In the genomic region with DNA sequence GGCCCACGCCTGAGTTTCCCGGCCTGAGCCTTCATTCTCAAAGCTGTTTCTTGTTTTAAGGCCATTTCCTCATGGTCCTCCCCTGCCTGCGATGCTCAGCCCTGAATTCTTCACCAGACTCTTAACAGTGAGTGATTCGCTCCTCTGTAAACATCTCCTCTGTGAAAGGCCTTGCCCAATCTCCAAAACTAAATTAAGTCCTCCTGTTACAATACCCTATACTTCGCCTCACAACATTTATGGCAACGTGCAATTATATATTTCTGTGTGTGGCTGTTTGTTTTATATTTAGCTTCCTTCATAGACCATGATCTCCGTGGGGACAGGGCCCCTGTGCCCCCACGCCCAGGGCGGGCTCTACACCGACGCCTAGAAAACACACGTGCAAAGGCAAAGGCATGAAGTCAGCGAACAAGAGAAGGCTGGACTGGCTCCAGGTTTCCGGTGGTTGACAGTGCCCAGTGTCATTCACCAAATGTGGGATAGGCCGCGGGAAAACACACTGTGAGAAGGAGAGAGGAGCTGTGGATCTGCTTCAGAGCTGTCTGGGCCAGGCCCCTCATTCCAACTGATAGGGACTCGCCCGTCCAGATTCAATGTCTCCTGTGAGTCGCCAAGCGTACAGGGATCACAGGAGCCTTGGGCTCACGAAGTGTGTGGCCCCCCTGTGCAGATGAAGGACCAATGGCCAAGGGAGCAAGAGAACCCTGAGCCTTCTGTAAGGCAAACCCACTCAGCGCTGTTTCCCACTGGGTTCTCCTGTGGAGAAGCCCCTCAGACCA, we compare ENCODE assay signal across 21 cellular contexts.
DNase-seq lines count a peak whose midpoint lies in the region; ATAC-seq and TF ChIP-seq lines count a peak whose summit lies in the region.
"Had no signal": no experiment of that assay in that cellular context is flagged by ENCODE, and none has a peak within 500 bp of the region (broad histone marks: within the 10 kb centered on the region; RNA-seq: fewer than 3 reads in every experiment).

No MANE protein-coding gene starts in this region.

- H3K4me3 ChIP-seq in Peyer's patch (no peak overlapping the region), thymus (ENCODE audit: low read length) (no peak overlapping the region), coronary artery (no peak overlapping the region)
- H3K4me3 ChIP-seq: A549, prostate gland, SK-N-MC, tibial artery had no signal

- peaks cover 47% of the 10 kb centered on the region for H3K27me3 Mint-ChIP-seq in activated CD8-positive, alpha-beta memory T cell treated with anti-CD3 and anti-CD28 coated beads, Interleukin-2, amount 10 ng/mL, durations not matched to agents 7 days and 5 days
- no peaks in the 10 kb centered on the region for H3K27me3 Mint-ChIP-seq in endothelial cell (ENCODE audit: unreplicated experiment)
- peaks cover 45% of the 10 kb centered on the region for H3K27me3 Mint-ChIP-seq in activated T-cell treated with anti-CD3 and anti-CD28 coated beads, Interleukin-2, amount 50 U/mL, for 24 hours

- H3K36me3 ChIP-seq in Peyer's patch (no peaks in the 10 kb centered on the region), thymus (ENCODE audit: control insufficient read depth, insufficient read depth) (no peaks in the 10 kb centered on the region)
- H3K36me3 ChIP-seq: prostate gland, tibial artery had no signal

- no peaks in the 10 kb centered on the region for H3K27me3 ChIP-seq in Peyer's patch
- H3K27me3 ChIP-seq in thymus (ENCODE audit: control insufficient read depth, insufficient read depth), result peaks cover 15% of the 10 kb centered on the region

- no peak for ATAC-seq in activated CD8-positive, alpha-beta memory T cell treated with anti-CD3 and anti-CD28 coated beads, Interleukin-2, amount 10 ng/mL, durations not matched to agents 7 days and 5 days
- no peak for ATAC-seq in left lobe of liver
- ATAC-seq: A549; activated CD8-positive, alpha-beta T cell treated with anti-CD3 and anti-CD28 coated beads, Interleukin-2, amount 10 ng/mL, durations not matched to agents 7 days and 5 days had no signal

- H3K4me1 ChIP-seq in Peyer's patch (no peaks in the 10 kb centered on the region), thymus (ENCODE audit: control insufficient read depth, insufficient read depth, low read length) (no peaks in the 10 kb centered on the region)
- H3K4me1 ChIP-seq: A549, prostate gland had no signal

- peaks cover 24% of the 10 kb centered on the region for H3K4me1 Mint-ChIP-seq in activated CD8-positive, alpha-beta memory T cell treated with anti-CD3 and anti-CD28 coated beads, Interleukin-2, amount 10 ng/mL, durations not matched to agents 7 days and 5 days
- H3K4me1 Mint-ChIP-seq in endothelial cell (ENCODE audit: unreplicated experiment), result peaks cover 2% of the 10 kb centered on the region
- H3K4me1 Mint-ChIP-seq in activated T-cell treated with anti-CD3 and anti-CD28 coated beads, Interleukin-2, amount 50 U/mL, for 24 hours (ENCODE audit: low read depth), result no peaks in the 10 kb centered on the region

- 89% methylated on average over 22 of the region's 22 CpGs for WGBS in thymus

- H3K4me3 Mint-ChIP-seq in activated CD8-positive, alpha-beta memory T cell treated with anti-CD3 and anti-CD28 coated beads, Interleukin-2, amount 10 ng/mL, durations not matched to agents 7 days and 5 days, result no peak overlapping the region
- no peak overlapping the region for H3K4me3 Mint-ChIP-seq in endothelial cell (ENCODE audit: unreplicated experiment)
- H3K4me3 Mint-ChIP-seq in activated T-cell treated with anti-CD3 and anti-CD28 coated beads, Interleukin-2, amount 50 U/mL, for 24 hours, result no peak overlapping the region
- H3K4me3 Mint-ChIP-seq: activated CD8-positive, alpha-beta T cell treated with anti-CD3 and anti-CD28 coated beads, Interleukin-2, amount 10 ng/mL, durations not matched to agents 7 days and 5 days; CD4-positive, alpha-beta T cell; natural killer cell treated with Interleukin-12 subunit alpha and Interleukin-12 subunit beta and Interleukin-15 and Interleukin-18, amount 100 ng/mL, for 72 hours had no signal

- no peak overlapping the region for H3K27ac Mint-ChIP-seq in activated CD8-positive, alpha-beta memory T cell treated with anti-CD3 and anti-CD28 coated beads, Interleukin-2, amount 10 ng/mL, durations not matched to agents 7 days and 5 days
- H3K27ac Mint-ChIP-seq in endothelial cell (ENCODE audit: unreplicated experiment), result no peak overlapping the region
- no peak overlapping the region for H3K27ac Mint-ChIP-seq in activated T-cell treated with anti-CD3 and anti-CD28 coated beads, Interleukin-2, amount 50 U/mL, for 24 hours
- H3K27ac Mint-ChIP-seq: activated CD8-positive, alpha-beta T cell treated with anti-CD3 and anti-CD28 coated beads, Interleukin-2, amount 10 ng/mL, durations not matched to agents 7 days and 5 days; CD4-positive, alpha-beta T cell; natural killer cell treated with Interleukin-12 subunit alpha and Interleukin-12 subunit beta and Interleukin-15 and Interleukin-18, amount 100 ng/mL, for 72 hours had no signal

- CTCF ChIA-PET in activated CD8-positive, alpha-beta memory T cell treated with anti-CD3 and anti-CD28 coated beads, Interleukin-2, amount 10 ng/mL, durations not matched to agents 7 days and 5 days (lab: Charles Lee), result no interaction called here

- H3K9me3 ChIP-seq in Peyer's patch (no peaks in the 10 kb centered on the region), thymus (ENCODE audit: control insufficient read depth) (no peaks in the 10 kb centered on the region)
- H3K9me3 ChIP-seq: A549, prostate gland, tibial artery had no signal

- TF ChIP-seq CTCF in Peyer's patch (IDR thresholded peaks at IDR 0.05) (no peak), endothelial cell (IDR thresholded peaks at IDR 0.05; ENCODE audit: unreplicated experiment) (no peak), coronary artery (IDR thresholded peaks at IDR 0.05) (no peak)

- peak; percentile 41 for DNase-seq in activated CD8-positive, alpha-beta memory T cell treated with anti-CD3 and anti-CD28 coated beads, Interleukin-2, amount 50 U/mL, for 48 hours
- no peak for DNase-seq in activated CD8-positive, alpha-beta memory T cell treated with anti-CD3 and anti-CD28 coated beads, Interleukin-2, amount 10 ng/mL, durations not matched to agents 7 days and 5 days
- DNase-seq in Peyer's patch (peak in 2 of 3 donors; percentile 26 to 42), left lobe of liver (ENCODE audit: low spot score) (peak; percentile 34), endothelial cell (ENCODE audit: low spot score) (no peak), coronary artery (ENCODE audit: low spot score) (no peak)
- DNase-seq in activated T-cell treated with anti-CD3 and anti-CD28 coated beads, Interleukin-2, amount 50 U/mL, for 24 hours, result no peak
- DNase-seq: activated CD4-positive, CD25-positive, alpha-beta regulatory T cell; activated CD8-positive, alpha-beta T cell treated with anti-CD3 and anti-CD28 coated beads, Interleukin-2, amount 10 ng/mL, durations not matched to agents 7 days and 5 days; CD4-positive, alpha-beta T cell; dermis blood vessel endothelial cell; DMS53; erythroblast; NCI-H187; NCI-H446; tibial artery had no signal

- H3K9me3 Mint-ChIP-seq in activated CD8-positive, alpha-beta memory T cell treated with anti-CD3 and anti-CD28 coated beads, Interleukin-2, amount 10 ng/mL, durations not matched to agents 7 days and 5 days (ENCODE audit: low read depth), result no peaks in the 10 kb centered on the region
- no peaks in the 10 kb centered on the region for H3K9me3 Mint-ChIP-seq in endothelial cell (ENCODE audit: unreplicated experiment)
- H3K9me3 Mint-ChIP-seq in activated T-cell treated with anti-CD3 and anti-CD28 coated beads, Interleukin-2, amount 50 U/mL, for 24 hours, result no peaks in the 10 kb centered on the region
- H3K9me3 Mint-ChIP-seq: CD4-positive, alpha-beta T cell; natural killer cell treated with Interleukin-12 subunit alpha and Interleukin-12 subunit beta and Interleukin-15 and Interleukin-18, amount 100 ng/mL, for 72 hours had no signal

- no peak for TF ChIP-seq POLR2A in Peyer's patch (IDR thresholded peaks at IDR 0.05)

- peak overlapping the region in 1 of 4 donors; percentile 55 for H3K27ac ChIP-seq in Peyer's patch
- H3K27ac ChIP-seq in thymus (ENCODE audit: low read depth), result peak overlapping the region; percentile 8
- H3K27ac ChIP-seq in coronary artery, result peak overlapping the region in 1 of 2 donors; percentile 45
- H3K27ac ChIP-seq: A549, prostate gland, SK-N-MC, tibial artery had no signal

- H3K36me3 Mint-ChIP-seq in activated CD8-positive, alpha-beta memory T cell treated with anti-CD3 and anti-CD28 coated beads, Interleukin-2, amount 10 ng/mL, durations not matched to agents 7 days and 5 days, result peaks cover 1% of the 10 kb centered on the region
- peaks cover 4% of the 10 kb centered on the region for H3K36me3 Mint-ChIP-seq in endothelial cell (ENCODE audit: low read depth, unreplicated experiment)
- no peaks in the 10 kb centered on the region for H3K36me3 Mint-ChIP-seq in activated T-cell treated with anti-CD3 and anti-CD28 coated beads, Interleukin-2, amount 50 U/mL, for 24 hours (ENCODE audit: low read depth)
- H3K36me3 Mint-ChIP-seq: natural killer cell treated with Interleukin-12 subunit alpha and Interleukin-12 subunit beta and Interleukin-15 and Interleukin-18, amount 100 ng/mL, for 72 hours had no signal

Comparison
In these comparisons a context has a peak if more than half of its experiments do, and no peak if none do; other contexts are left out.
1. DNase-seq: peak in activated CD8-positive, alpha-beta memory T cell treated with anti-CD3 and anti-CD28 coated beads, Interleukin-2, amount 50 U/mL, for 48 hours (single experiment), Peyer's patch (2 of 3) and left lobe of liver (single experiment); none in activated CD8-positive, alpha-beta memory T cell treated with anti-CD3 and anti-CD28 coated beads, Interleukin-2, amount 10 ng/mL, durations not matched to agents 7 days and 5 days (single experiment), endothelial cell (single experiment), activated T-cell treated with anti-CD3 and anti-CD28 coated beads, Interleukin-2, amount 50 U/mL, for 24 hours (single experiment) and coronary artery (single experiment).